ENCODE assay signal across 12 cellular contexts in the genomic region with DNA sequence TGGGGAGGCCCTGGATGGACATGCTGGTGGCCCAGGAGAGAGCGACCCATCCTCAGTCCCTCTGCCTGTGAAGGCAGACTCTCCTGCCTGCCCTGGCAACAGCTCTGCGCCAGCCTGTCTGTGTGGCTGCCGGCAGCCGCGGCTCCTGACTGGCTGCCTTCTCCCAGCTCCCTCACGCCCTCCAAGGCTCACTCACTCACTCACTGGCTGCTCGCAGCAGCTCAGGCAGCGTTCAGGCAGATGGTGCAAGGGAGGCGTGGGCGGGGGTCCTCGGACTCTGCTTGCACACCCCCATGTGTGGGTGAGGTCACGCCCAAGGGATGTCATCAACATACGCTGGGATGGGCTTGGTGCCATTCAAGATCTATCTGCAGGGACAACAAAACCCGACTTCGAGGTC.
DNase-seq lines count a peak whose midpoint lies in the region; ATAC-seq, FAIRE-seq and TF ChIP-seq lines count a peak whose summit lies in the region.
"Had no signal": no experiment of that assay in that cellular context is flagged by ENCODE, and none has a peak within 500 bp of the region (broad histone marks: within the 10 kb centered on the region; RNA-seq: fewer than 3 reads in every experiment).

No MANE protein-coding gene starts in this region.

- no peaks in the 10 kb centered on the region for H3K36me3 Mint-ChIP-seq in naive thymus-derived CD8-positive, alpha-beta T cell
- H3K36me3 Mint-ChIP-seq: activated naive CD8-positive, alpha-beta T cell had no signal

- H3K4me1 Mint-ChIP-seq in naive thymus-derived CD8-positive, alpha-beta T cell = peaks cover 0 to 2% (median 0%) of the 10 kb centered on the region in 4 donors

- no peak for FAIRE-seq in bronchial epithelial cell (lab: Jason Lieb, UNC)
- FAIRE-seq: frontal cortex had no signal

- no peak for TF ChIP-seq CTCF in bronchial epithelial cell (IDR thresholded peaks at IDR 0.05; ENCODE audit: insufficient read depth, low read length, severe bottlenecking)

- no peak overlapping the region for H3K4me3 ChIP-seq in bronchial epithelial cell (ENCODE audit: low read depth, low read length)

- DNase-seq in NCI-H2227 (lab: John Stamatoyannopoulos, UW; ENCODE audit: unreplicated experiment) (peak; percentile 74), bronchial epithelial cell (ENCODE audit: low read depth) (peak; percentile 52), inferior parietal cortex (ENCODE audit: extremely low spot score) (peak; percentile 27), superior temporal gyrus (ENCODE audit: extremely low spot score) (peak; percentile 60), COR-L47 (lab: John Stamatoyannopoulos, UW) (no peak)
- DNase-seq in naive thymus-derived CD8-positive, alpha-beta T cell = no peak
- DNase-seq: activated CD4-positive, alpha-beta T cell treated with anti-CD3 and anti-CD28 coated beads for 1 hour; KBM-7 had no signal

- peaks cover 0 to 3% (median 0%) of the 10 kb centered on the region in 5 donors for H3K27me3 Mint-ChIP-seq in naive thymus-derived CD8-positive, alpha-beta T cell
- H3K27me3 Mint-ChIP-seq: activated naive CD8-positive, alpha-beta T cell had no signal

- no peak overlapping the region for H3K27ac Mint-ChIP-seq in naive thymus-derived CD8-positive, alpha-beta T cell
- H3K27ac Mint-ChIP-seq: activated naive CD8-positive, alpha-beta T cell had no signal

- ATAC-seq in GM19395 (IDR thresholded peaks at IDR 0.05; ENCODE audit: unreplicated experiment) (no peak), GM21576 (IDR thresholded peaks at IDR 0.05; ENCODE audit: unreplicated experiment) (no peak)
- ATAC-seq in naive thymus-derived CD8-positive, alpha-beta T cell = no peak

- H3K4me3 Mint-ChIP-seq in naive thymus-derived CD8-positive, alpha-beta T cell = no peak overlapping the region
- H3K4me3 Mint-ChIP-seq: activated naive CD8-positive, alpha-beta T cell had no signal

- H3K9me3 Mint-ChIP-seq in naive thymus-derived CD8-positive, alpha-beta T cell = no peaks in the 10 kb centered on the region

- no peaks in the 10 kb centered on the region for H3K27me3 ChIP-seq in bronchial epithelial cell (ENCODE audit: control insufficient read depth, insufficient read depth, low read length)

- peaks cover 4% of the 10 kb centered on the region for H3K36me3 ChIP-seq in bronchial epithelial cell (ENCODE audit: control insufficient read depth, insufficient read depth, low read length)

- POLR2A ChIA-PET in naive thymus-derived CD8-positive, alpha-beta T cell (lab: Charles Lee) = no interaction called here

Comparison
In these comparisons a context has a peak if more than half of its experiments do, and no peak if none do; other contexts are left out.
1. DNase-seq: peak in NCI-H2227 (single experiment), bronchial epithelial cell (single experiment), inferior parietal cortex (single experiment) and superior temporal gyrus (single experiment); none in COR-L47 (single experiment) and naive thymus-derived CD8-positive, alpha-beta T cell (0 of 10).